In the genomic region with DNA sequence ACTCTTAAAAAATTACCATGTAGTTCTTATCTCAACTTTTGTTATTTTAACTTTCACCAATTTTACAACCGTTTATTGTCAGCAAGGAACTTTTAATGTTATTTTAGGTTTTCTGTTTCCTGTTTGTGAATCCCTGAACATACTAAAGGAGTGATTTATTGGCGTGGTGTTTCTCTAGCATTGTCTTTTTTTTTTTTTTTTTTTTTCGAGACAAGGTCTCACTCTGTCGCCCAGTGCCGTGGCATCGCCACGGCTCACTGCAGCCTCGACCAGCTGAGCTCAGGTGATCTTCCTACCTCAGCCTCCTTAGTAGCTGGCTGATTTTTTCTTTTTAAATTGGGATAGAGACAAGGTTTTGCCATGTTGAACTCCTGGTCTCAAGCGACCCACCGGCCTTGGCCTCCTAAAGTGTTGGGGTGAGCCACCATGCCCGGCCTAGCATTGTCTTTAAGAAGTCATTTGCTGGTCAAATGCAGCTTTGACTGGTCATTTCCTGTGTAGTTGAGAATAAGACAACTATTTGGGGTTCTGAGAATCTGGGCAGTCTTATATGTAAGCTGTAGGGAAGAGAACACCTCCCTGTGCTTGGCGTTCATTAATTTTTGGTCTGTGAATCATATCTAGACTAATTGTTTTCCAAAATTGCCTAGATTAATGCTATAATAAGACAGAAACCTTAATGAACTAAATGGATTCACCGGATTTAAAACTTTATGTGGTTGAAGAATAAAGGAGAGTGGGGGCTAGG, we compare ENCODE assay signal across 8 cellular contexts. TPM values are rescaled to one million over a fixed set of nuclear protein-coding genes. Genes with fewer than 3 reads are reported as not detected.
DNase-seq lines count a peak whose midpoint lies in the region; ATAC-seq and TF ChIP-seq lines count a peak whose summit lies in the region.

No MANE protein-coding gene starts in this region.

- ATAC-seq in HG03439 (IDR thresholded peaks at IDR 0.05; ENCODE audit: unreplicated experiment) = peak; percentile 23
- ATAC-seq in GM21723 (IDR thresholded peaks at IDR 0.05; ENCODE audit: unreplicated experiment) = no peak

- H2AK5ac ChIP-seq in mesendoderm (ENCODE audit: low read length) = no peak overlapping the region

- H2BK5ac ChIP-seq in mesendoderm (ENCODE audit: low read length) = no peak overlapping the region

- peaks cover 3% of the 10 kb centered on the region for H3K9me3 Mint-ChIP-seq in activated naive CD4-positive, alpha-beta T cell treated with anti-CD3 and anti-CD28 coated beads for 36 hours

- intact Hi-C loops in activated naive CD4-positive, alpha-beta T cell treated with anti-CD3 and anti-CD28 coated beads for 36 hours (cut with micrococcal nuclease) = loop anchor here (2.0 to 5.0 kb wide), 6 partner anchors 221 to 1267 kb away; a partner anchor contains a TSS
- intact Hi-C loops in ascending aorta (cut with DNase I) = no loop called here

- H3K4me1 Mint-ChIP-seq in activated naive CD4-positive, alpha-beta T cell treated with anti-CD3 and anti-CD28 coated beads for 36 hours (ENCODE audit: low read depth) = peaks cover 38% of the 10 kb centered on the region

- peaks cover 4% of the 10 kb centered on the region for H3K79me1 ChIP-seq in mesendoderm (ENCODE audit: low read length)

- H2BK120ac ChIP-seq in mesendoderm (ENCODE audit: low read depth, low read length) = no peak overlapping the region

- no peak overlapping the region for H2BK15ac ChIP-seq in mesendoderm (replicated peaks; ENCODE audit: low read depth)

- no peak for DNase-seq in activated naive CD4-positive, alpha-beta T cell treated with anti-CD3 and anti-CD28 coated beads for 36 hours
- no peak for DNase-seq in activated naive CD4-positive, alpha-beta T cell treated with anti-CD3 and anti-CD28 coated beads, Interleukin-2, amount 50 U/mL, for 16 hours
- no peak for DNase-seq in ascending aorta (ENCODE audit: low spot score in 2 of 2)
- DNase-seq in mesendoderm = no peak
- DNase-seq in HPDE6-E6E7 (ENCODE audit: extremely low spot score) = no peak
- no peak for DNase-seq in NCI-H2171 (lab: John Stamatoyannopoulos, UW)

- no peak overlapping the region for H3K18ac ChIP-seq in mesendoderm (ENCODE audit: low read length)

- no peak overlapping the region for H3K56ac ChIP-seq in mesendoderm (ENCODE audit: low read length)

- no peak for TF ChIP-seq CTCF in ascending aorta (IDR thresholded peaks at IDR 0.05)

- H3K79me2 ChIP-seq in mesendoderm (ENCODE audit: control insufficient read depth, insufficient read depth, low read length) = peaks cover 23% of the 10 kb centered on the region

- H3K27me3 ChIP-seq in ascending aorta (no peaks in the 10 kb centered on the region), mesendoderm (ENCODE audit: insufficient read depth, low read length, poor library complexity) (no peaks in the 10 kb centered on the region)

- no peak overlapping the region for H4K5ac ChIP-seq in mesendoderm (ENCODE audit: low read length)

- H3K27ac Mint-ChIP-seq in activated naive CD4-positive, alpha-beta T cell treated with anti-CD3 and anti-CD28 coated beads for 36 hours = no peak overlapping the region

- peak overlapping the region; percentile 8 for H3K4me2 ChIP-seq in mesendoderm (ENCODE audit: low read length)

- H3K27ac ChIP-seq in ascending aorta = peak overlapping the region; percentile 3 to 48
- H3K27ac ChIP-seq in mesendoderm (ENCODE audit: low read depth, low read length) = no peak overlapping the region

- H3K23ac ChIP-seq in mesendoderm (ENCODE audit: low read length) = no peak overlapping the region

- WGBS in mesendoderm (ENCODE audit: extremely low coverage, insufficient coverage, low lambda C conversion rate) = no CpG with 5 or more reads among the region's 13 CpGs

- peak overlapping the region; percentile 90 for H3K4me3 Mint-ChIP-seq in activated naive CD4-positive, alpha-beta T cell treated with anti-CD3 and anti-CD28 coated beads for 36 hours

- peak overlapping the region; percentile 18 for H3K9ac ChIP-seq in mesendoderm (ENCODE audit: low read length)

- H3K9me3 ChIP-seq in ascending aorta = no peaks in the 10 kb centered on the region

- CTCF ChIA-PET in activated naive CD4-positive, alpha-beta T cell treated with anti-CD3 and anti-CD28 coated beads for 36 hours (lab: Charles Lee) = no interaction called here

- no peak overlapping the region for H4K8ac ChIP-seq in mesendoderm (ENCODE audit: low read depth, low read length)

- H3K36me3 Mint-ChIP-seq in activated naive CD4-positive, alpha-beta T cell treated with anti-CD3 and anti-CD28 coated beads for 36 hours (ENCODE audit: low read depth) = peaks cover 10% of the 10 kb centered on the region

- H3K36me3 ChIP-seq in ascending aorta (peaks cover 0 to 11% of the 10 kb centered on the region in 2 donors), mesendoderm (ENCODE audit: control insufficient read depth, insufficient read depth, low read length) (no peaks in the 10 kb centered on the region)

- H3K4me3 ChIP-seq in ascending aorta (peak overlapping the region; percentile 83 to 94), mesendoderm (ENCODE audit: low read length) (no peak overlapping the region)

- H3K4me1 ChIP-seq in ascending aorta = peaks cover 6 to 11% of the 10 kb centered on the region in 2 donors
- H3K4me1 ChIP-seq in mesendoderm (ENCODE audit: control insufficient read depth, low read depth, low read length) = peaks cover 3% of the 10 kb centered on the region

- H3K4ac ChIP-seq in mesendoderm (ENCODE audit: low read depth, low read length) = no peak overlapping the region

- H3K27me3 Mint-ChIP-seq in activated naive CD4-positive, alpha-beta T cell treated with anti-CD3 and anti-CD28 coated beads for 36 hours (ENCODE audit: low read depth) = peaks cover 9% of the 10 kb centered on the region

RNA-seq across cellular contexts. Expression of a gene that starts 2.1 kb away (rescaled TPM):
- 10 to 100 TPM; 23.7 to 26.0 TPM for total RNA-seq in activated naive CD4-positive, alpha-beta T cell treated with anti-CD3 and anti-CD28 coated beads for 36 hours
- 22.8 TPM for total RNA-seq in ascending aorta
- 30.2 TPM for polyA plus RNA-seq in mesendoderm (2013, experiment 1 of 2)
- polyA plus RNA-seq in mesendoderm (2013, experiment 2 of 2) = 32.0 TPM

RNA-seq across cellular contexts. Expression of a gene that starts 25.4 kb away (rescaled TPM):
- total RNA-seq in activated naive CD4-positive, alpha-beta T cell treated with anti-CD3 and anti-CD28 coated beads for 36 hours = 10 to 100 TPM; 12.2 to 14.3 TPM
- total RNA-seq in ascending aorta = 68.9 TPM
- 1.6 TPM for polyA plus RNA-seq in mesendoderm (2013, experiment 1 of 2)
- polyA plus RNA-seq in mesendoderm (2013, experiment 2 of 2) = 1.8 TPM
